In the genomic region with DNA sequence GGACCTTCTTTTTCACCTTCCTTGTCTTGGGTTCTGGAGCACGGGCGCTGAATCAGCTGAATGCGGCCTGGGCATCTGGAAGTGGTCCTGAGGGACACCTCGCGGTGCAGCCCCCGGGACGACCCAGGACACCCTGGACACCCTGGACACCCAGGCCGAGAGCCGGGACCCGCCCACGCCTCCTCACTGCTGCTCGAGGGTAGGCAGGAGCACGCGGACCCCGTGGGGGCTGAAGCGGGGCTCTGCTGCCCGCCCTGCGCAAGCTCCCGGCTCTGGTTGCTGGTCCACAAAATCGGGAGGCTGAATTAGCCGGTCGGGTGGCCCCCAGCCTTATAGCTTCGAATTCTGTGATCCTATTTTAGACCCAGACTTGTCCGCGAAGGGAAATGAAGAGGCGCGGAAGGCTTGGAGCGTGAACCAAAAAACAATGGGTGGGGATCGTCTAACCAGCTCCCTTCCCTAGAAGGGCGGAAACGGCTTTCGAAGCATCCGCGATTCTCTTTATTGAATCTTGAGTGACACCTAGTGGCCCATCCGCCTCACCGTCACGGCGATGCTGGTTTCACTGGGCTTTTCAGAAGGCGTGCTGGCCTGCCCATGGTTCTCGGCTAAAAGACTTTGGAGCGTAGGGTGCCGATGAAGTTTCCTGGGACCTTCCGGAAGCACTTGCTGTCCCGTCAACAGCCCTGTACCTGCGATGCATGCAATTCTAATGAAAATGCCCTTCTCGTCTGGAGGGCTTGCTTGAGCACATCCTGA, we compare ENCODE assay signal across 8 cellular contexts. TPM values are rescaled to one million over a fixed set of nuclear protein-coding genes. Genes with fewer than 3 reads are reported as not detected.
DNase-seq lines count a peak whose midpoint lies in the region; ATAC-seq and TF ChIP-seq lines count a peak whose summit lies in the region.

No MANE protein-coding gene starts in this region.

- no peak overlapping the region for H2AFZ ChIP-seq in OCI-LY7 (ENCODE audit: low read length)

- no peaks in the 10 kb centered on the region for H3K9me3 ChIP-seq in OCI-LY7 (ENCODE audit: low read length)
- H3K9me3 ChIP-seq in esophagus muscularis mucosa = no peaks in the 10 kb centered on the region
- H3K9me3 ChIP-seq in muscle layer of colon (ENCODE audit: low read length) = no peaks in the 10 kb centered on the region

- no peaks in the 10 kb centered on the region for H3K9me2 ChIP-seq in OCI-LY7 (ENCODE audit: insufficient read depth, low read length)

- BruUV-seq in OCI-LY7 (replicated peaks; lab: Mats Ljungman, UMichigan) = no TSS peak

- H3K27me3 ChIP-seq in esophagus muscularis mucosa (peaks cover 0 to 15% (median 0%) of the 10 kb centered on the region in 4 donors), muscle layer of colon (ENCODE audit: control insufficient read depth in 1 of 2, insufficient read depth in 2 of 2, low read length in 2 of 2) (no peaks in the 10 kb centered on the region)

- POLR2A ChIA-PET in OCI-LY7 (lab: Charles Lee) = interaction anchor here (1.0 to 2.1 kb wide), 2 partner anchors 11 to 599 kb away, joined by 3 to 5 read pairs; no protein-coding TSS in a partner anchor

- peak; percentile 87 for TF ChIP-seq CTCF in OCI-LY7 (conservative IDR thresholded peaks at IDR 0.05; ENCODE audit: low read length)
- peak; percentile 83 to 88 (median 87) for TF ChIP-seq CTCF in esophagus muscularis mucosa (IDR thresholded peaks at IDR 0.05)

- H3K9ac ChIP-seq in muscle layer of colon (ENCODE audit: low read length) = no peak overlapping the region

- H3K4me3 ChIP-seq in Jurkat, Clone E6-1 (ENCODE audit: low read length) = peak overlapping the region; percentile 59
- no peak overlapping the region for H3K4me3 ChIP-seq in OCI-LY7 (ENCODE audit: low read depth, low read length, poor library complexity, severe bottlenecking)
- peak overlapping the region; percentile 58 to 82 (median 64) for H3K4me3 ChIP-seq in esophagus muscularis mucosa
- peak overlapping the region; percentile 79 to 89 for H3K4me3 ChIP-seq in muscle layer of colon (ENCODE audit: low read depth in 1 of 2, low read length in 2 of 2)

- peak; percentile 90 for ATAC-seq in GM21619 (IDR thresholded peaks at IDR 0.05; ENCODE audit: unreplicated experiment)

- H3K4me1 ChIP-seq in OCI-LY7 (ENCODE audit: insufficient read depth, low read length, poor library complexity, severe bottlenecking) (peaks cover 3% of the 10 kb centered on the region), esophagus muscularis mucosa (peaks cover 13 to 17% (median 15%) of the 10 kb centered on the region in 4 donors), muscle layer of colon (ENCODE audit: insufficient read depth, low read length) (peaks cover 3% of the 10 kb centered on the region)

- WGBS in esophagus muscularis mucosa = under 1% methylated on average over 20 of the region's 46 CpGs

- intact Hi-C loops in OCI-LY7 (cut with micrococcal nuclease; ENCODE audit: unreplicated experiment) (loop anchor here (1.0 to 10.0 kb wide), 4 partner anchors 533 to 1115 kb away; no protein-coding TSS in a partner anchor), esophagus muscularis mucosa (cut with DNase I) (loop anchor here (1.0 to 10.0 kb wide), 4 partner anchors 335 to 1117 kb away; no protein-coding TSS in a partner anchor)

- TF ChIP-seq POLR2A in esophagus muscularis mucosa (IDR thresholded peaks at IDR 0.05; ENCODE audit: low read depth) = no peak

- peaks cover 6% of the 10 kb centered on the region; the same call in 1 of the 2 replicates for H4K20me1 ChIP-seq in OCI-LY7 (ENCODE audit: insufficient read depth, low read length)

- H3K79me2 ChIP-seq in OCI-LY7 (ENCODE audit: insufficient read depth, low read depth, low read length) = no peaks in the 10 kb centered on the region

- H3K4me2 ChIP-seq in OCI-LY7 (ENCODE audit: low read length) = peak overlapping the region; percentile 53

- TF ChIP-seq EP300 in esophagus muscularis mucosa (IDR thresholded peaks at IDR 0.05) = no peak

- peak; percentile 89 for DNase-seq in DMS114 treated with DMSO at 0.1 percent for 48 hours (lab: John Stamatoyannopoulos, UW; ENCODE audit: unreplicated experiment)
- DNase-seq in Jurkat, Clone E6-1 (ENCODE audit: low read depth, low spot score) = peak; percentile 83
- peak; percentile 89 for DNase-seq in OCI-LY7 (ENCODE audit: low spot score)
- peak; percentile 83 for DNase-seq in activated T-cell treated with anti-CD3 and anti-CD28 coated beads, Interleukin-2, amount 50 U/mL, for 1 hour
- peak; percentile 98 for DNase-seq in esophagus muscularis mucosa (ENCODE audit: extremely low spot score)
- peak; percentile 89 for DNase-seq in stimulated activated CD8-positive, alpha-beta memory T cell treated with anti-CD3 and anti-CD28 coated beads, Interleukin-4, amount 100 ng/mL, for 48 hours

- H3K27ac ChIP-seq in OCI-LY7 (ENCODE audit: low read depth, low read length, poor library complexity, severe bottlenecking) (no peak overlapping the region), esophagus muscularis mucosa (replicated peaks in 1 of 4) (peak overlapping the region; percentile 22 to 60 (median 56)), muscle layer of colon (ENCODE audit: low read depth, low read length) (peak overlapping the region; percentile 35)

- CTCF ChIA-PET in OCI-LY7 (lab: Charles Lee; ENCODE audit: unreplicated experiment) = interaction anchor here (0.6 to 1.9 kb wide), 6 partner anchors 11 to 591 kb away, joined by 3 to 9 read pairs (median 4); no protein-coding TSS in a partner anchor

- H3K36me3 ChIP-seq in OCI-LY7 (ENCODE audit: insufficient read depth, low read length) (no peaks in the 10 kb centered on the region), esophagus muscularis mucosa (no peaks in the 10 kb centered on the region), muscle layer of colon (ENCODE audit: insufficient read depth, low read length) (no peaks in the 10 kb centered on the region)

RNA-seq across cellular contexts. Expression of a gene that starts 46.3 kb away (rescaled TPM):
- 1.5 TPM for polyA plus RNA-seq in Jurkat, Clone E6-1 (2012; ENCODE audit: insufficient read depth, insufficient read length)
- 3.6 and 4.5 TPM in 2 replicates for total RNA-seq in OCI-LY7 (2014; rRNA removed; shearing (Covaris generic))
- total RNA-seq in OCI-LY7 (2022) = 8.0 and 9.1 TPM in 2 replicates
- 10 to 100 TPM in 1 of 4 donors, 1 to 10 TPM in 3; 4.0 to 12.3 (median 7.4) TPM for total RNA-seq in esophagus muscularis mucosa
